Comparison of ENCODE assay signal across 9 cellular contexts in genomic region chr12:71005166-71005565, GRCh38.
"Had no signal": no experiment of that assay in that cellular context is flagged by ENCODE, and none has a peak within 500 bp of the region (broad histone marks: within the 10 kb centered on the region; RNA-seq: fewer than 3 reads in every experiment).

No MANE protein-coding gene starts in this region.

- H3K36me3 ChIP-seq: HAP-1 had no signal

- H3K9me3 ChIP-seq: HAP-1 had no signal

- H3K4me1 ChIP-seq: HAP-1 had no signal

- H3K9ac ChIP-seq: GM23248 had no signal

- H3K27ac Mint-ChIP-seq: GM23338, H9, HFFc6 had no signal

- ATAC-seq: GM23338, HCT116 had no signal

- DNase-seq: GM23248, GOT3, H7, H9, HCEC 1CT, HFFc6 had no signal

- H3K4me3 Mint-ChIP-seq: GM23338, H9, HFFc6 had no signal

- H3K27ac ChIP-seq: GM23248 had no signal

- H2AFZ ChIP-seq: GM23248, GM23338 had no signal

- H3K4me1 Mint-ChIP-seq: GM23338 had no signal

- H3K4me3 ChIP-seq: GM23248, GM23338, HAP-1 had no signal

- H3K4me2 ChIP-seq: GM23338 had no signal

- H3K9me3 Mint-ChIP-seq: GM23338, H9 had no signal
